Comparison of ENCODE assay signal across 10 cellular contexts in the genomic region with DNA sequence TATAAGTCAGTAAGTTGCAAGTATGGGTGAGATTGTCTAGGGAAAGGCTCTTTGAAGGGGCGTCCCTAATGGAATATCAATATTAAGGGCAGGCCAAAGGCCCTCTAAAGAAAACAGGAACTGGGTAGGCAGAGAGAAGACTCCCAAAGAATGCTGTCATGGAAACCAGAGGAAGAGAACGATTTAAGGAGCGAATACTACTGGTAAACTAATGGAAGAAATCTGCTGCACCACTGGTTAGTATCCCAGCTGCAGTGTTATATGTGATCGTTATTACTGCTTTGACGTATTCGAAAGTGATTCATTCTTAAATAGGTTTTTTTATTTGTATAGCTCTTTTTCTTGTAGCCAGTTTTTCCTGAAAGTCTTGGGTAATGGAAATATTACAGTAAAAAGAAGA. TPM values are rescaled to one million over a fixed set of nuclear protein-coding genes. Genes with fewer than 3 reads are reported as not detected.
A peak's percentile ranks its signal among the peaks of the same experiment; 100 is the strongest.
DNase-seq lines count a peak whose midpoint lies in the region; ATAC-seq and TF ChIP-seq lines count a peak whose summit lies in the region.
"Had no signal": no experiment of that assay in that cellular context is flagged by ENCODE, and none has a peak within 500 bp of the region (broad histone marks: within the 10 kb centered on the region; RNA-seq: fewer than 3 reads in every experiment).

No MANE protein-coding gene starts in this region.

- H3K27me3 ChIP-seq in foreskin keratinocyte (no peaks in the 10 kb centered on the region), stomach (no peaks in the 10 kb centered on the region)

- no peaks in the 10 kb centered on the region for H3K27me3 Mint-ChIP-seq in activated CD4-positive, alpha-beta T cell treated with anti-CD3 and anti-CD28 coated beads, Interleukin-2, amount 10 ng/mL, durations not matched to agents 24 days and 14 days
- no peaks in the 10 kb centered on the region for H3K27me3 Mint-ChIP-seq in T-cell

- ATAC-seq in T-cell (replicated peaks in 1 of 4) (no peak), foreskin keratinocyte (no peak), GM21786 (IDR thresholded peaks at IDR 0.05; ENCODE audit: unreplicated experiment) (no peak)

- intact Hi-C loops in activated CD4-positive, alpha-beta T cell treated with anti-CD3 and anti-CD28 coated beads, Interleukin-2, amount 10 ng/mL, durations not matched to agents 24 days and 14 days (cut with micrococcal nuclease) = loop anchor here (1.0 to 2.0 kb wide), 2 partner anchors 91 to 481 kb away; no protein-coding TSS in a partner anchor
- intact Hi-C loops in stomach (cut with DNase I; ENCODE audit: low total_unique reads) = no loop called here

- H3K4me1 Mint-ChIP-seq in activated CD4-positive, alpha-beta T cell treated with anti-CD3 and anti-CD28 coated beads, Interleukin-2, amount 10 ng/mL, durations not matched to agents 24 days and 14 days = peaks cover 49% of the 10 kb centered on the region
- peaks cover 43 to 62% (median 55%) of the 10 kb centered on the region in 3 donors for H3K4me1 Mint-ChIP-seq in T-cell

- CTCF ChIA-PET in T-cell (lab: Charles Lee) = interaction anchor here (0.6 to 5.3 kb wide), 9 partner anchors 10 to 54 kb away, joined by 3 to 26 read pairs (median 5); no protein-coding TSS in a partner anchor

- TF ChIP-seq CTCF in foreskin keratinocyte (conservative IDR thresholded peaks at IDR 0.05) (no peak), stomach (IDR thresholded peaks at IDR 0.05) (no peak)

- H3K4me3 ChIP-seq in stomach = peak overlapping the region; percentile 79 to 94 (median 82)

- peak overlapping the region; percentile 97 for H3K4me3 Mint-ChIP-seq in activated CD4-positive, alpha-beta T cell treated with anti-CD3 and anti-CD28 coated beads, Interleukin-2, amount 10 ng/mL, durations not matched to agents 24 days and 14 days
- peak overlapping the region; percentile 96 to 97 (median 97) for H3K4me3 Mint-ChIP-seq in T-cell

- WGBS in stomach, 5 donors = 13 to 24% (median 19%) methylated on average over 6 of the region's 6 CpGs

- H3K4me1 ChIP-seq in foreskin keratinocyte (peaks cover 24% of the 10 kb centered on the region), stomach (peaks cover 21 to 57% (median 49%) of the 10 kb centered on the region in 4 donors)

- no peak for TF ChIP-seq EP300 in stomach (IDR thresholded peaks at IDR 0.05)

- DNase-seq in activated CD4-positive, alpha-beta T cell treated with anti-CD3 and anti-CD28 coated beads, Interleukin-2, amount 10 ng/mL, durations not matched to agents 24 days and 14 days = no peak
- DNase-seq in activated CD4-positive, alpha-beta T cell treated with anti-CD3 and anti-CD28 coated beads, Interleukin-2, amount 50 U/mL, for 48 hours = no peak
- no peak for DNase-seq in T-cell
- peak in 1 of 2 donors; percentile 5 for DNase-seq in foreskin keratinocyte
- no peak for DNase-seq in stomach
- no peak for DNase-seq in NCI-H2081 treated with DMSO at 0.1 percent for 48 hours (lab: John Stamatoyannopoulos, UW)
- DNase-seq in effector CD8-positive, alpha-beta T cell (lab: John Stamatoyannopoulos, UW) = no peak
- DNase-seq: activated CD4-positive, CD25-positive, alpha-beta regulatory T cell; GDM1 had no signal

- TF ChIP-seq POLR2A in stomach (IDR thresholded peaks at IDR 0.05) = no peak

- H3K27ac ChIP-seq in foreskin keratinocyte (peak overlapping the region; percentile 62), stomach (peak overlapping the region in 3 of 5 donors; percentile 92 to 96 (median 94))

- peaks cover 52% of the 10 kb centered on the region for H3K36me3 Mint-ChIP-seq in activated CD4-positive, alpha-beta T cell treated with anti-CD3 and anti-CD28 coated beads, Interleukin-2, amount 10 ng/mL, durations not matched to agents 24 days and 14 days (ENCODE audit: low read depth)
- H3K36me3 Mint-ChIP-seq in T-cell = peaks cover 26% of the 10 kb centered on the region

- POLR2A ChIA-PET in T-cell (lab: Charles Lee) = no interaction called here

- peak overlapping the region; percentile 95 for H3K27ac Mint-ChIP-seq in activated CD4-positive, alpha-beta T cell treated with anti-CD3 and anti-CD28 coated beads, Interleukin-2, amount 10 ng/mL, durations not matched to agents 24 days and 14 days
- H3K27ac Mint-ChIP-seq in T-cell = peak overlapping the region; percentile 91 to 92

- H3K9me3 ChIP-seq in stomach = no peaks in the 10 kb centered on the region

- H3K36me3 ChIP-seq in stomach = peaks cover 24 to 31% (median 31%) of the 10 kb centered on the region in 4 donors

- peaks cover 8% of the 10 kb centered on the region for H3K9me3 Mint-ChIP-seq in activated CD4-positive, alpha-beta T cell treated with anti-CD3 and anti-CD28 coated beads, Interleukin-2, amount 10 ng/mL, durations not matched to agents 24 days and 14 days
- H3K9me3 Mint-ChIP-seq in T-cell = no peaks in the 10 kb centered on the region

RNA-seq across cellular contexts. Expression of a gene that starts 1.3 kb away (rescaled TPM):
- 99.1 and 110 TPM in 2 replicates for total RNA-seq in activated CD4-positive, alpha-beta T cell treated with anti-CD3 and anti-CD28 coated beads, Interleukin-2, amount 10 ng/mL, durations not matched to agents 24 days and 14 days
- total RNA-seq in T-cell (10 to 100 TPM; 43.4 to 83.6 (median 73.7) TPM), foreskin keratinocyte (21.4 and 23.9 TPM in 2 replicates), stomach (10 to 100 TPM; 10.5 to 27.7 (median 22.0) TPM)
- polyA plus RNA-seq in foreskin keratinocyte (10.1 and 12.3 TPM in 2 replicates), stomach (1 to 10 TPM; 4.6 to 7.0 (median 5.0) TPM)

RNA-seq across cellular contexts. Expression of a gene that starts 4.7 kb away (rescaled TPM):
- total RNA-seq in activated CD4-positive, alpha-beta T cell treated with anti-CD3 and anti-CD28 coated beads, Interleukin-2, amount 10 ng/mL, durations not matched to agents 24 days and 14 days = 0.38 and 0.42 TPM in 2 replicates
- 1 to 10 TPM in 3 of 5 donors, under 1 TPM in 1, not detected in 1; 0.66 to 1.6 (median 1.2) TPM for total RNA-seq in T-cell
- 6.7 and 7.6 TPM in 2 replicates for total RNA-seq in foreskin keratinocyte
- polyA plus RNA-seq in foreskin keratinocyte = 8.4 and 10.1 TPM in 2 replicates
- total RNA-seq in stomach = 1 to 10 TPM in 4 of 5 donors, under 1 TPM in 1; 0.89 to 9.6 (median 4.6) TPM
- 10 to 100 TPM in 1 of 3 donors, 1 to 10 TPM in 2; 5.3 to 15.3 (median 8.4) TPM for polyA plus RNA-seq in stomach

RNA-seq across cellular contexts. Expression of a gene that starts 26.2 kb away (rescaled TPM):
- 138 and 142 TPM in 2 replicates for total RNA-seq in activated CD4-positive, alpha-beta T cell treated with anti-CD3 and anti-CD28 coated beads, Interleukin-2, amount 10 ng/mL, durations not matched to agents 24 days and 14 days
- total RNA-seq in T-cell = 100 to 1,000 TPM; 347 to 524 (median 406) TPM
- total RNA-seq in foreskin keratinocyte = 106 and 107 TPM in 2 replicates
- polyA plus RNA-seq in foreskin keratinocyte = 141 and 152 TPM in 2 replicates
- 100 to 1,000 TPM in 4 of 5 donors, 10 to 100 TPM in 1; 71.8 to 305 (median 164) TPM for total RNA-seq in stomach
- polyA plus RNA-seq in stomach = 100 to 1,000 TPM; 118 to 177 (median 141) TPM

RNA-seq across cellular contexts. Expression of a gene that starts 26.5 kb away (rescaled TPM):
- total RNA-seq in activated CD4-positive, alpha-beta T cell treated with anti-CD3 and anti-CD28 coated beads, Interleukin-2, amount 10 ng/mL, durations not matched to agents 24 days and 14 days = not detected in 2 replicates
- total RNA-seq in T-cell (not detected), foreskin keratinocyte (0.04 TPM in 1 of 2 replicates, not detected in the other), stomach (not detected)
- polyA plus RNA-seq in foreskin keratinocyte (0.02 TPM in 1 of 2 replicates, not detected in the other), stomach (under 1 TPM in 1 of 3 donors, not detected in 2; 0.28 TPM)
